In genomic region chr12:64672925-64673409, GRCh38 we compare ENCODE assay signal across 1 cellular context.
A peak's percentile ranks its signal among the peaks of the same experiment; 100 is the strongest.
TF ChIP-seq lines count a peak whose summit lies in the region.

No MANE protein-coding gene starts in this region.

TF ChIP-seq in K562, 482 proteins besides CTCF, POLR2A, EP300 and RAD21 (continued from another document and continues in another):
- TF ChIP-seq GMEB1 (CRISPR knock-in tag; IDR thresholded peaks at IDR 0.05) (no peak), ARID1B (IDR thresholded peaks at IDR 0.05) (peak; percentile 79), PATZ1 (CRISPR knock-in tag; IDR thresholded peaks at IDR 0.05; ENCODE audit: borderline replicate concordance) (peak; percentile 71; the same call in 1 of the 2 replicates), U2AF1 (optimal IDR thresholded peaks at IDR 0.05; ENCODE audit: low read depth, low read length) (no peak), PHF8 (IDR thresholded peaks at IDR 0.05; ENCODE audit: borderline replicate concordance, low read length) (no peak), E2F6 (IDR thresholded peaks at IDR 0.05; ENCODE audit: borderline replicate concordance in 1 of 2, extremely low read depth in 1 of 2, insufficient read depth in 1 of 2, insufficient read length in 1 of 2, low read depth in 1 of 2, low read length in 1 of 2, poor library complexity in 1 of 2, severe bottlenecking in 1 of 2) (peak in 1 of 2 experiments; percentile 47), MTA1 (IDR thresholded peaks at IDR 0.05; ENCODE audit: borderline replicate concordance) (0 out of 2 replicates have a peak, but pooled peaks have one; percentile 51), GABPA (tag; conservative IDR thresholded peaks at IDR 0.05; ENCODE audit: low read depth) (peak; percentile 87), ZNF175 (CRISPR knock-in tag; IDR thresholded peaks at IDR 0.05; ENCODE audit: low read depth) (peak; percentile 96), KLF6 (CRISPR knock-in tag; IDR thresholded peaks at IDR 0.05; ENCODE audit: borderline replicate concordance) (peak; percentile 29; the same call in 1 of the 2 replicates), AFF4 (CRISPR knock-in tag; IDR thresholded peaks at IDR 0.05) (no peak), ZKSCAN3 (CRISPR knock-in tag; IDR thresholded peaks at IDR 0.05) (no peak), ASH1L (IDR thresholded peaks at IDR 0.05; ENCODE audit: borderline replicate concordance, low read depth, partially characterized antibody) (no peak), SFPQ (IDR thresholded peaks at IDR 0.05; ENCODE audit: low read depth, low read length) (no peak), ATF2 (CRISPR knock-in tag; IDR thresholded peaks at IDR 0.05) (no peak), ZNF347 (CRISPR knock-in tag; IDR thresholded peaks at IDR 0.05; ENCODE audit: low read depth) (no peak), ZNF77 (CRISPR knock-in tag; IDR thresholded peaks at IDR 0.05) (no peak), POLR3G (IDR thresholded peaks at IDR 0.05; ENCODE audit: extremely low read depth, insufficient read length, insufficient replicate concordance) (no peak), ZNF263 (CRISPR knock-in tag; IDR thresholded peaks at IDR 0.05; ENCODE audit: borderline replicate concordance) (no peak), MEF2D (tag; conservative IDR thresholded peaks at IDR 0.05; ENCODE audit: low read depth) (peak; percentile 42; the same call in 1 of the 2 replicates), NR4A1 (CRISPR knock-in tag; IDR thresholded peaks at IDR 0.05) (no peak), NR4A1 (tag; IDR thresholded peaks at IDR 0.05) (peak; percentile 82; the same call in 1 of the 2 replicates), MED1 (CRISPR knock-in tag; IDR thresholded peaks at IDR 0.05; ENCODE audit: borderline replicate concordance) (no peak), RBFOX2 (IDR thresholded peaks at IDR 0.05; ENCODE audit: low read depth, low read length) (no peak), HNRNPLL (IDR thresholded peaks at IDR 0.05; ENCODE audit: low read depth, low read length, poor library complexity, severe bottlenecking) (no peak), ZBTB12 (CRISPR knock-in tag; IDR thresholded peaks at IDR 0.05) (no peak), ZBTB40 (IDR thresholded peaks at IDR 0.05) (peak; percentile 79), ZBTB40 (CRISPR knock-in tag; IDR thresholded peaks at IDR 0.05) (no peak), HDGF (IDR thresholded peaks at IDR 0.05) (no peak), RCOR1 (IDR thresholded peaks at IDR 0.05; ENCODE audit: borderline replicate concordance in 1 of 2, low read depth in 2 of 2, low read length in 2 of 2) (peak in 1 of 2 experiments; percentile 69; a peak in 1 of 4 replicates), ZBTB9 (CRISPR knock-in tag; IDR thresholded peaks at IDR 0.05) (no peak; the same call in 1 of the 2 replicates)
